Comparison of ENCODE assay signal across 8 cellular contexts in genomic region chr21:33976082-33976979, GRCh38.
A peak's percentile ranks its signal among the peaks of the same experiment; 100 is the strongest.
DNase-seq lines count a peak whose midpoint lies in the region; ATAC-seq, FAIRE-seq and TF ChIP-seq lines count a peak whose summit lies in the region.

No MANE protein-coding gene starts in this region.

- peak overlapping the region; percentile 99 for H2BK20ac ChIP-seq in IMR-90 (ENCODE audit: low read depth, low read length)

- no peak for TF ChIP-seq CTCF in IMR-90 (conservative IDR thresholded peaks at IDR 0.05; ENCODE audit: low read depth, low read length)
- TF ChIP-seq CTCF in cardiac fibroblast (IDR thresholded peaks at IDR 0.05; ENCODE audit: low read depth, low read length) = no peak
- TF ChIP-seq CTCF in lung (IDR thresholded peaks at IDR 0.05; ENCODE audit: control extremely low read depth, extremely low read depth) = no peak
- TF ChIP-seq CTCF in glutamatergic neuron (IDR thresholded peaks at IDR 0.05; ENCODE audit: partially characterized antibody, unreplicated experiment) = no peak

- H2AFZ ChIP-seq in IMR-90 (replicated peaks; ENCODE audit: low read length, poor library complexity) = peak overlapping the region; percentile 74

- peak overlapping the region; percentile 89 for H3K27ac ChIP-seq in IMR-90 (ENCODE audit: insufficient read depth, low read length)
- H3K27ac ChIP-seq in lung (ENCODE audit: low read depth in 1 of 2, low read length in 1 of 2) = peak overlapping the region; percentile 2 to 82

- H3K4ac ChIP-seq in IMR-90 (ENCODE audit: low read depth, low read length) = peak overlapping the region; percentile 96

- H2BK5ac ChIP-seq in IMR-90 (ENCODE audit: low read depth, low read length, poor library complexity, severe bottlenecking) = peak overlapping the region; percentile 98

- 0% methylated on average over 2 of the region's 14 CpGs; no CpG with 5 or more reads in 1 of the 2 experiments for WGBS in IMR-90 (ENCODE audit: extremely low coverage in 2 of 2, insufficient read length in 1 of 2), 2 experiments
- WGBS in lung, 2 donors = 15 to 41% methylated on average over 14 of the region's 14 CpGs

- no peak overlapping the region for H3K4me3 ChIP-seq in IMR-90 (ENCODE audit: insufficient read depth, low read depth, low read length)
- peak overlapping the region in 1 of 2 donors; percentile 30 for H3K4me3 ChIP-seq in cardiac fibroblast (replicated peaks in 1 of 2; ENCODE audit: low read depth in 2 of 2, low read length in 2 of 2)
- no peak overlapping the region for H3K4me3 ChIP-seq in lung

- H2BK15ac ChIP-seq in IMR-90 (ENCODE audit: low read depth, low read length) = peak overlapping the region; percentile 95

- peak; percentile 94 for DNase-seq in IMR-90
- peak; percentile 80 for DNase-seq in UCSD-AML1 (lab: John Stamatoyannopoulos, UW; ENCODE audit: unreplicated experiment)
- DNase-seq in cardiac fibroblast (ENCODE audit: low read depth in 2 of 2) = peak; percentile 77 to 99
- DNase-seq in lung (ENCODE audit: low spot score) = no peak
- peak; percentile 58 for DNase-seq in stimulated activated naive CD4-positive, alpha-beta T cell treated with Interleukin-2 at 50 U/mL for 16 hours (lab: John Stamatoyannopoulos, UW)
- no peak for DNase-seq in glutamatergic neuron

- H3K36me3 Mint-ChIP-seq in glutamatergic neuron (ENCODE audit: unreplicated experiment) = no peaks in the 10 kb centered on the region

- H3K36me3 ChIP-seq in IMR-90 (ENCODE audit: control insufficient read depth, insufficient read depth, low read length) (no peaks in the 10 kb centered on the region), lung (ENCODE audit: control insufficient read depth in 2 of 2, insufficient read depth in 2 of 2, low read length in 2 of 2) (no peaks in the 10 kb centered on the region)

- peak overlapping the region; percentile 94 for H2AK9ac ChIP-seq in IMR-90 (replicated peaks; ENCODE audit: low read depth, low read length, poor library complexity)

- H2BK120ac ChIP-seq in IMR-90 (ENCODE audit: low read depth, low read length) = peak overlapping the region; percentile 97

- no peak for TF ChIP-seq RAD21 in IMR-90 (IDR thresholded peaks at IDR 0.05; ENCODE audit: low read length)

- H3K4me3 Mint-ChIP-seq in glutamatergic neuron (ENCODE audit: unreplicated experiment) = no peak overlapping the region

- peaks cover 21% of the 10 kb centered on the region for H3K9me1 ChIP-seq in IMR-90 (ENCODE audit: insufficient read depth, low read length)

- BruUV-seq in IMR-90 (replicated peaks; lab: Mats Ljungman, UMichigan) = no TSS peak

- H3K79me1 ChIP-seq in IMR-90 (ENCODE audit: low read depth in 1 of 2, low read length in 2 of 2) = no peaks in the 10 kb centered on the region

- TF ChIP-seq POLR2A in IMR-90 (IDR thresholded peaks at IDR 0.05; ENCODE audit: low read depth, low read length) = no peak

- peak overlapping the region; percentile 14 for H3K4me2 ChIP-seq in IMR-90 (ENCODE audit: low read depth, low read length)

- peaks cover 5% of the 10 kb centered on the region for H3K4me1 Mint-ChIP-seq in glutamatergic neuron (ENCODE audit: low read depth, unreplicated experiment)

- H3K4me1 ChIP-seq in IMR-90 (ENCODE audit: control insufficient read depth, insufficient read depth, low read length) = peaks cover 19% of the 10 kb centered on the region
- peaks cover 0 to 6% of the 10 kb centered on the region in 2 donors for H3K4me1 ChIP-seq in lung (ENCODE audit: control insufficient read depth in 2 of 2, insufficient read depth in 2 of 2, low read length in 2 of 2)

- peak overlapping the region; percentile 82 for H3K56ac ChIP-seq in IMR-90 (ENCODE audit: extremely low read depth, insufficient read depth, low read length)

- H3K27me3 Mint-ChIP-seq in glutamatergic neuron (ENCODE audit: unreplicated experiment) = no peaks in the 10 kb centered on the region

- H4K8ac ChIP-seq in IMR-90 (ENCODE audit: low read depth in 2 of 2, low read length in 2 of 2) = peak overlapping the region; percentile 69 to 98

- H2AK5ac ChIP-seq in IMR-90 (ENCODE audit: low read depth, low read length) = peak overlapping the region; percentile 96

- H3K14ac ChIP-seq in IMR-90 (replicated peaks; ENCODE audit: low read depth, low read length) = peak overlapping the region; percentile 98

- H4K91ac ChIP-seq in IMR-90 (ENCODE audit: insufficient read depth, low read depth, low read length) = peak overlapping the region; percentile 95

- H3K27me3 ChIP-seq in IMR-90 (ENCODE audit: control insufficient read depth, insufficient read depth, low read length) = no peaks in the 10 kb centered on the region
- no peaks in the 10 kb centered on the region for H3K27me3 ChIP-seq in lung (ENCODE audit: control insufficient read depth, insufficient read depth)

- no peaks in the 10 kb centered on the region for H4K20me1 ChIP-seq in IMR-90 (ENCODE audit: insufficient read depth, low read length)

- ATAC-seq in GM21619 (IDR thresholded peaks at IDR 0.05; ENCODE audit: unreplicated experiment) (peak; percentile 35), IMR-90 (ENCODE audit: low read depth) (peak; percentile 79), lung (ENCODE audit: insufficient read depth, low FRiP score) (peak; percentile 36)

- intact Hi-C loops in IMR-90 (cut with micrococcal nuclease) = no loop called here

- H3K23ac ChIP-seq in IMR-90 (ENCODE audit: low read depth, low read length) = peak overlapping the region; percentile 97

- peak overlapping the region; percentile 17 for H3K9ac ChIP-seq in IMR-90 (ENCODE audit: low read depth, low read length)

- dilution Hi-C loops in IMR-90 (cut with HindIII; ENCODE audit: low sequenced_read_pairs, unreplicated experiment) = no loop called here

- peak overlapping the region; percentile 83 for H3K18ac ChIP-seq in IMR-90 (ENCODE audit: low read depth, low read length)

- CTCF ChIA-PET in IMR-90 (lab: Yijun Ruan, JAX) = interaction anchor here (1.6 kb wide), 1 partner anchor 52 kb away, joined by 5 read pairs; no protein-coding TSS in a partner anchor

- H3K9me3 Mint-ChIP-seq in glutamatergic neuron (ENCODE audit: unreplicated experiment) = peaks cover 2% of the 10 kb centered on the region

- POLR2A ChIA-PET in IMR-90 (lab: Charles Lee; ENCODE audit: unreplicated experiment) = interaction anchor here (0.6 kb wide), 1 partner anchor 36 kb away, joined by 3 read pairs; no protein-coding TSS in a partner anchor

- peak; percentile 19 for FAIRE-seq in G401.6 (lab: Jason Lieb, UNC)

- in situ Hi-C loops in IMR-90 (cut with MboI; ENCODE audit: low sequenced_read_pairs) = no loop called here

- H3K27ac Mint-ChIP-seq in glutamatergic neuron (ENCODE audit: unreplicated experiment) = no peak overlapping the region

- no peaks in the 10 kb centered on the region for H3K9me3 ChIP-seq in IMR-90 (ENCODE audit: control insufficient read depth, insufficient read depth, low read length)
- H3K9me3 ChIP-seq in lung (ENCODE audit: control insufficient read depth in 2 of 2, insufficient read depth in 1 of 2, low read length in 1 of 2) = no peaks in the 10 kb centered on the region

- peak overlapping the region; percentile 72 for H4K5ac ChIP-seq in IMR-90 (ENCODE audit: low read depth, low read length)

TF ChIP-seq in IMR-90, 13 proteins besides CTCF, POLR2A, EP300 and RAD21:
- 0 out of 2 replicates have a peak, but pooled peaks have one; percentile 15 for TF ChIP-seq CHD1 (IDR thresholded peaks at IDR 0.05; ENCODE audit: low read depth, low read length)
- TF ChIP-seq SMC3 (IDR thresholded peaks at IDR 0.05; ENCODE audit: low read depth, low read length) = no peak
- peak; percentile 54; the same call in 1 of the 2 replicates for TF ChIP-seq CEBPB (IDR thresholded peaks at IDR 0.05; ENCODE audit: low read depth, low read length)
- TF ChIP-seq MAFK (IDR thresholded peaks at IDR 0.05; ENCODE audit: low read depth, low read length) = peak; percentile 14; the same call in 1 of the 2 replicates
- peak; percentile 30 for TF ChIP-seq FOS (IDR thresholded peaks at IDR 0.05; ENCODE audit: low read depth, low read length)
- no peak for TF ChIP-seq BHLHE40 (IDR thresholded peaks at IDR 0.05; ENCODE audit: low read depth, low read length)
- no peak for TF ChIP-seq RFX5 (IDR thresholded peaks at IDR 0.05; ENCODE audit: low read depth, low read length)
- TF ChIP-seq MAZ (IDR thresholded peaks at IDR 0.05; ENCODE audit: borderline replicate concordance, low read depth, low read length) = peak; percentile 34; the same call in 1 of the 2 replicates
- no peak for TF ChIP-seq NFE2L2 (IDR thresholded peaks at IDR 0.05; ENCODE audit: low read depth, low read length)
- TF ChIP-seq RCOR1 (IDR thresholded peaks at IDR 0.05; ENCODE audit: insufficient replicate concordance, low read length) = peak; percentile 10
- no peak for TF ChIP-seq USF2 (IDR thresholded peaks at IDR 0.05; ENCODE audit: low read depth, low read length)
- TF ChIP-seq MXI1 (IDR thresholded peaks at IDR 0.05; ENCODE audit: borderline replicate concordance, low read depth, low read length) = no peak
- no peak for TF ChIP-seq ELK1 (IDR thresholded peaks at IDR 0.05; ENCODE audit: borderline replicate concordance, low read depth, low read length)

Comparison
In these comparisons a context has a peak if more than half of its experiments do, and no peak if none do; other contexts are left out.
1. DNase-seq: peak in IMR-90 (single experiment), UCSD-AML1 (single experiment), cardiac fibroblast (2 of 2) and stimulated activated naive CD4-positive, alpha-beta T cell treated with Interleukin-2 at 50 U/mL for 16 hours (single experiment); none in lung (single experiment) and glutamatergic neuron (single experiment).
2. Peak in every context shown above with its lines, with median percentiles within 50 percentile points of each other: ATAC-seq.